1 cellular context compared by ENCODE assay signal in the genomic region with DNA sequence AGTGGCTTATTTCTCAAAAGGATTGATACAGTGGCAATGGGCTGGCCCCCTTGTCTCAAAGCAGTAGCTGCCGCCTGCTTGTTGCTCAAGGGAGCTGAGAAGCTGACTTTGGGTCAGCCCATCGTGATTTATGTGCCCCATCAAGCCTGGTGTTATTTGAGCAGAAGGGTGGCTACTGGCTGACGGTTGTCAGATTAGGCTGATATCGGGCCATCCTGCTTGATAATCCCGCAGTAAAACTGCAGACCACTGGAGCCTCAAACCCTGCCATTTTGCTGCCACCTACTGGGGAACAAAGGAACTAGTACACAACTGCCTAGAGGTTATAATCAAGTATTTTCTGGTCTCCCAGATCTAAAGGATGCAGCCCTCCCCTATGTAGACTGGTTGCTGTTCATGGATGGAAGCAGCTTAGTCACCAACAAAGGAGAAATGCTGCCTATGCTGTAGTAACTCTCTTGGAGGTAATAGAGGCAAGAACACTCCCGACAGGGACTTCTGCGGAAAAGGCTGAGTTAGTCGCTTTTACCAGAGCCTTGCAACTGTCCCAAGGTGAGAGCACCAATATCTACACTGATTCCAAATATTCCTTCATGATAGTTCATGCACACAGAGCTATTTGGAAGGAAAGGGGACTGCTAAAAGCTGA.
TF ChIP-seq lines count a peak whose summit lies in the region.

No MANE protein-coding gene starts in this region.

TF ChIP-seq in HepG2, 621 proteins besides CTCF, POLR2A, EP300 and RAD21 (continued from another document and continues in another):
- TF ChIP-seq, protein P1, sequence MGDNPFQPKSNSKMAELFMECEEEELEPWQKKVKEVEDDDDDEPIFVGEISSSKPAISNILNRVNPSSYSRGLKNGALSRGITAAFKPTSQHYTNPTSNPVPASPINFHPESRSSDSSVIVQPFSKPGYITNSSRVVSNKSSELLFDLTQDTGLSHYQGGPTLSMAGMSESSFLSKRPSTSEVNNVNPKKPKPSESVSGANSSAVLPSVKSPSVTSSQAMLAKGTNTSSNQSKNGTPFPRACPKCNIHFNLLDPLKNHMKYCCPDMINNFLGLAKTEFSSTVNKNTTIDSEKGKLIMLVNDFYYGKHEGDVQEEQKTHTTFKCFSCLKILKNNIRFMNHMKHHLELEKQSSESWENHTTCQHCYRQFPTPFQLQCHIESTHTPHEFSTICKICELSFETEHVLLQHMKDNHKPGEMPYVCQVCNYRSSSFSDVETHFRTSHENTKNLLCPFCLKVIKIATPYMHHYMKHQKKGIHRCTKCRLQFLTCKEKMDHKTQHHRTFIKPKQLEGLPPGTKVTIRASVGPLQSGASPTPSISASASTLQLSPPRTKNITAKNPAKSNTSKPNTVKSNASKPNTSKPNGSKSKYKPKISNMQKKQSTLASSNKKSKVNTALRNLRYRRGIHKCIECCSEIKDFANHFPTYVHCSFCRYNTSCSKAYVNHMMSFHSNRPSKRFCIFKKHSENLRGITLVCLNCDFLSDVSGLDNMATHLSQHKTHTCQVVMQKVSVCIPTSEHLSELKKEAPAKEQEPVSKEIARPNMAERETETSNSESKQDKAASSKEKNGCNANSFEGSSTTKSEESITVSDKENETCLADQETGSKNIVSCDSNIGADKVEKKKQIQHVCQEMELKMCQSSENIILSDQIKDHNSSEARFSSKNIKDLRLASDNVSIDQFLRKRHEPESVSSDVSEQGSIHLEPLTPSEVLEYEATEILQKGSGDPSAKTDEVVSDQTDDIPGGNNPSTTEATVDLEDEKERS (CRISPR knock-in tag; IDR thresholded peaks at IDR 0.05): 0 out of 2 replicates have a peak, but pooled peaks have one; percentile 38
- TF ChIP-seq GATAD1 (CRISPR knock-in tag; IDR thresholded peaks at IDR 0.05) (0 out of 2 replicates have a peak, but pooled peaks have one; percentile 25), PAWR (CRISPR knock-in tag; IDR thresholded peaks at IDR 0.05; ENCODE audit: borderline replicate concordance) (no peak), ZNF253 (CRISPR knock-in tag; IDR thresholded peaks at IDR 0.05; ENCODE audit: borderline replicate concordance) (no peak), POLR2G (IDR thresholded peaks at IDR 0.05; ENCODE audit: low read depth, low read length) (no peak), JUND (CRISPR knock-in tag; IDR thresholded peaks at IDR 0.05) (no peak), LCORL (IDR thresholded peaks at IDR 0.05) (no peak), LCORL (CRISPR knock-in tag; IDR thresholded peaks at IDR 0.05) (0 out of 2 replicates have a peak, but pooled peaks have one; percentile 38), SIX4 (CRISPR knock-in tag; IDR thresholded peaks at IDR 0.05) (no peak), MATR3 (CRISPR knock-in tag; IDR thresholded peaks at IDR 0.05) (no peak), PITX1 (CRISPR knock-in tag; IDR thresholded peaks at IDR 0.05) (peak; percentile 50; the same call in 1 of the 2 replicates), CREB1 (IDR thresholded peaks at IDR 0.05) (no peak), CREB1 (CRISPR knock-in tag; IDR thresholded peaks at IDR 0.05) (0 out of 2 replicates have a peak, but pooled peaks have one; percentile 25), MTF1 (CRISPR knock-in tag; IDR thresholded peaks at IDR 0.05) (no peak), TCF12 (IDR thresholded peaks at IDR 0.05) (no peak), TCF12 (CRISPR knock-in tag; IDR thresholded peaks at IDR 0.05) (no peak), ZNF24 (IDR thresholded peaks at IDR 0.05) (no peak), U2AF1 (optimal IDR thresholded peaks at IDR 0.05; ENCODE audit: low read depth, low read length) (no peak), TAF15 (IDR thresholded peaks at IDR 0.05; ENCODE audit: low read depth, low read length, poor library complexity, severe bottlenecking) (no peak), SOX5 (CRISPR knock-in tag; IDR thresholded peaks at IDR 0.05; ENCODE audit: borderline replicate concordance) (peak; percentile 17; the same call in 1 of the 2 replicates), SRSF1 (optimal IDR thresholded peaks at IDR 0.05; ENCODE audit: low read depth, low read length) (no peak), ZNF546 (CRISPR knock-in tag; conservative IDR thresholded peaks at IDR 0.05) (no peak), ZNF12 (CRISPR knock-in tag; IDR thresholded peaks at IDR 0.05) (no peak), CREM (IDR thresholded peaks at IDR 0.05) (no peak), CREM (CRISPR knock-in tag; IDR thresholded peaks at IDR 0.05) (no peak), STAG1 (CRISPR knock-in tag; IDR thresholded peaks at IDR 0.05) (peak; percentile 93), ZNF557 (CRISPR knock-in tag; IDR thresholded peaks at IDR 0.05) (no peak), ZNF616 (CRISPR knock-in tag; IDR thresholded peaks at IDR 0.05; ENCODE audit: low read depth) (no peak), MED8 (CRISPR knock-in tag; IDR thresholded peaks at IDR 0.05; ENCODE audit: insufficient replicate concordance) (no peak), ZNF569 (CRISPR knock-in tag; IDR thresholded peaks at IDR 0.05; ENCODE audit: borderline replicate concordance) (no peak), XRCC5 (optimal IDR thresholded peaks at IDR 0.05; ENCODE audit: low read length) (peak; percentile 47)
- TF ChIP-seq, protein P2, sequence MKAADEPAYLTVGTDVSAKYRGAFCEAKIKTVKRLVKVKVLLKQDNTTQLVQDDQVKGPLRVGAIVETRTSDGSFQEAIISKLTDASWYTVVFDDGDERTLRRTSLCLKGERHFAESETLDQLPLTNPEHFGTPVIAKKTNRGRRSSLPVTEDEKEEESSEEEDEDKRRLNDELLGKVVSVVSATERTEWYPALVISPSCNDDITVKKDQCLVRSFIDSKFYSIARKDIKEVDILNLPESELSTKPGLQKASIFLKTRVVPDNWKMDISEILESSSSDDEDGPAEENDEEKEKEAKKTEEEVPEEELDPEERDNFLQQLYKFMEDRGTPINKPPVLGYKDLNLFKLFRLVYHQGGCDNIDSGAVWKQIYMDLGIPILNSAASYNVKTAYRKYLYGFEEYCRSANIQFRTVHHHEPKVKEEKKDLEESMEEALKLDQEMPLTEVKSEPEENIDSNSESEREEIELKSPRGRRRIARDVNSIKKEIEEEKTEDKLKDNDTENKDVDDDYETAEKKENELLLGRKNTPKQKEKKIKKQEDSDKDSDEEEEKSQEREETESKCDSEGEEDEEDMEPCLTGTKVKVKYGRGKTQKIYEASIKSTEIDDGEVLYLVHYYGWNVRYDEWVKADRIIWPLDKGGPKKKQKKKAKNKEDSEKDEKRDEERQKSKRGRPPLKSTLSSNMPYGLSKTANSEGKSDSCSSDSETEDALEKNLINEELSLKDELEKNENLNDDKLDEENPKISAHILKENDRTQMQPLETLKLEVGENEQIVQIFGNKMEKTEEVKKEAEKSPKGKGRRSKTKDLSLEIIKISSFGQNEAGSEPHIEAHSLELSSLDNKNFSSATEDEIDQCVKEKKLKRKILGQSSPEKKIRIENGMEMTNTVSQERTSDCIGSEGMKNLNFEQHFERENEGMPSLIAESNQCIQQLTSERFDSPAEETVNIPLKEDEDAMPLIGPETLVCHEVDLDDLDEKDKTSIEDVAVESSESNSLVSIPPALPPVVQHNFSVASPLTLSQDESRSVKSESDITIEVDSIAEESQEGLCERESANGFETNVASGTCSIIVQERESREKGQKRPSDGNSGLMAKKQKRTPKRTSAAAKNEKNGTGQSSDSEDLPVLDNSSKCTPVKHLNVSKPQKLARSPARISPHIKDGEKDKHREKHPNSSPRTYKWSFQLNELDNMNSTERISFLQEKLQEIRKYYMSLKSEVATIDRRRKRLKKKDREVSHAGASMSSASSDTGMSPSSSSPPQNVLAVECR (CRISPR knock-in tag; IDR thresholded peaks at IDR 0.05; ENCODE audit: borderline replicate concordance): peak; percentile 24; the same call in 1 of the 2 replicates
- TF ChIP-seq, protein P3, sequence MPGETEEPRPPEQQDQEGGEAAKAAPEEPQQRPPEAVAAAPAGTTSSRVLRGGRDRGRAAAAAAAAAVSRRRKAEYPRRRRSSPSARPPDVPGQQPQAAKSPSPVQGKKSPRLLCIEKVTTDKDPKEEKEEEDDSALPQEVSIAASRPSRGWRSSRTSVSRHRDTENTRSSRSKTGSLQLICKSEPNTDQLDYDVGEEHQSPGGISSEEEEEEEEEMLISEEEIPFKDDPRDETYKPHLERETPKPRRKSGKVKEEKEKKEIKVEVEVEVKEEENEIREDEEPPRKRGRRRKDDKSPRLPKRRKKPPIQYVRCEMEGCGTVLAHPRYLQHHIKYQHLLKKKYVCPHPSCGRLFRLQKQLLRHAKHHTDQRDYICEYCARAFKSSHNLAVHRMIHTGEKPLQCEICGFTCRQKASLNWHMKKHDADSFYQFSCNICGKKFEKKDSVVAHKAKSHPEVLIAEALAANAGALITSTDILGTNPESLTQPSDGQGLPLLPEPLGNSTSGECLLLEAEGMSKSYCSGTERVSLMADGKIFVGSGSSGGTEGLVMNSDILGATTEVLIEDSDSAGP (CRISPR knock-in tag; IDR thresholded peaks at IDR 0.05; ENCODE audit: borderline replicate concordance): no peak
- TF ChIP-seq, protein P4, sequence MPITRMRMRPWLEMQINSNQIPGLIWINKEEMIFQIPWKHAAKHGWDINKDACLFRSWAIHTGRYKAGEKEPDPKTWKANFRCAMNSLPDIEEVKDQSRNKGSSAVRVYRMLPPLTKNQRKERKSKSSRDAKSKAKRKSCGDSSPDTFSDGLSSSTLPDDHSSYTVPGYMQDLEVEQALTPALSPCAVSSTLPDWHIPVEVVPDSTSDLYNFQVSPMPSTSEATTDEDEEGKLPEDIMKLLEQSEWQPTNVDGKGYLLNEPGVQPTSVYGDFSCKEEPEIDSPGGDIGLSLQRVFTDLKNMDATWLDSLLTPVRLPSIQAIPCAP (CRISPR knock-in tag; IDR thresholded peaks at IDR 0.05; ENCODE audit: low read depth): no peak
- TF ChIP-seq, protein P5, sequence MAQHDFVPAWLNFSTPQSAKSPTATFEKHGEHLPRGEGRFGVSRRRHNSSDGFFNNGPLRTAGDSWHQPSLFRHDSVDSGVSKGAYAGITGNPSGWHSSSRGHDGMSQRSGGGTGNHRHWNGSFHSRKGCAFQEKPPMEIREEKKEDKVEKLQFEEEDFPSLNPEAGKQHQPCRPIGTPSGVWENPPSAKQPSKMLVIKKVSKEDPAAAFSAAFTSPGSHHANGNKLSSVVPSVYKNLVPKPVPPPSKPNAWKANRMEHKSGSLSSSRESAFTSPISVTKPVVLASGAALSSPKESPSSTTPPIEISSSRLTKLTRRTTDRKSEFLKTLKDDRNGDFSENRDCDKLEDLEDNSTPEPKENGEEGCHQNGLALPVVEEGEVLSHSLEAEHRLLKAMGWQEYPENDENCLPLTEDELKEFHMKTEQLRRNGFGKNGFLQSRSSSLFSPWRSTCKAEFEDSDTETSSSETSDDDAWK (CRISPR knock-in tag; IDR thresholded peaks at IDR 0.05): no peak
- TF ChIP-seq, protein P6, sequence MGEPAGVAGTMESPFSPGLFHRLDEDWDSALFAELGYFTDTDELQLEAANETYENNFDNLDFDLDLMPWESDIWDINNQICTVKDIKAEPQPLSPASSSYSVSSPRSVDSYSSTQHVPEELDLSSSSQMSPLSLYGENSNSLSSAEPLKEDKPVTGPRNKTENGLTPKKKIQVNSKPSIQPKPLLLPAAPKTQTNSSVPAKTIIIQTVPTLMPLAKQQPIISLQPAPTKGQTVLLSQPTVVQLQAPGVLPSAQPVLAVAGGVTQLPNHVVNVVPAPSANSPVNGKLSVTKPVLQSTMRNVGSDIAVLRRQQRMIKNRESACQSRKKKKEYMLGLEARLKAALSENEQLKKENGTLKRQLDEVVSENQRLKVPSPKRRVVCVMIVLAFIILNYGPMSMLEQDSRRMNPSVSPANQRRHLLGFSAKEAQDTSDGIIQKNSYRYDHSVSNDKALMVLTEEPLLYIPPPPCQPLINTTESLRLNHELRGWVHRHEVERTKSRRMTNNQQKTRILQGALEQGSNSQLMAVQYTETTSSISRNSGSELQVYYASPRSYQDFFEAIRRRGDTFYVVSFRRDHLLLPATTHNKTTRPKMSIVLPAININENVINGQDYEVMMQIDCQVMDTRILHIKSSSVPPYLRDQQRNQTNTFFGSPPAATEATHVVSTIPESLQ (CRISPR knock-in tag; conservative IDR thresholded peaks at IDR 0.05): no peak
- TF ChIP-seq, protein P7, sequence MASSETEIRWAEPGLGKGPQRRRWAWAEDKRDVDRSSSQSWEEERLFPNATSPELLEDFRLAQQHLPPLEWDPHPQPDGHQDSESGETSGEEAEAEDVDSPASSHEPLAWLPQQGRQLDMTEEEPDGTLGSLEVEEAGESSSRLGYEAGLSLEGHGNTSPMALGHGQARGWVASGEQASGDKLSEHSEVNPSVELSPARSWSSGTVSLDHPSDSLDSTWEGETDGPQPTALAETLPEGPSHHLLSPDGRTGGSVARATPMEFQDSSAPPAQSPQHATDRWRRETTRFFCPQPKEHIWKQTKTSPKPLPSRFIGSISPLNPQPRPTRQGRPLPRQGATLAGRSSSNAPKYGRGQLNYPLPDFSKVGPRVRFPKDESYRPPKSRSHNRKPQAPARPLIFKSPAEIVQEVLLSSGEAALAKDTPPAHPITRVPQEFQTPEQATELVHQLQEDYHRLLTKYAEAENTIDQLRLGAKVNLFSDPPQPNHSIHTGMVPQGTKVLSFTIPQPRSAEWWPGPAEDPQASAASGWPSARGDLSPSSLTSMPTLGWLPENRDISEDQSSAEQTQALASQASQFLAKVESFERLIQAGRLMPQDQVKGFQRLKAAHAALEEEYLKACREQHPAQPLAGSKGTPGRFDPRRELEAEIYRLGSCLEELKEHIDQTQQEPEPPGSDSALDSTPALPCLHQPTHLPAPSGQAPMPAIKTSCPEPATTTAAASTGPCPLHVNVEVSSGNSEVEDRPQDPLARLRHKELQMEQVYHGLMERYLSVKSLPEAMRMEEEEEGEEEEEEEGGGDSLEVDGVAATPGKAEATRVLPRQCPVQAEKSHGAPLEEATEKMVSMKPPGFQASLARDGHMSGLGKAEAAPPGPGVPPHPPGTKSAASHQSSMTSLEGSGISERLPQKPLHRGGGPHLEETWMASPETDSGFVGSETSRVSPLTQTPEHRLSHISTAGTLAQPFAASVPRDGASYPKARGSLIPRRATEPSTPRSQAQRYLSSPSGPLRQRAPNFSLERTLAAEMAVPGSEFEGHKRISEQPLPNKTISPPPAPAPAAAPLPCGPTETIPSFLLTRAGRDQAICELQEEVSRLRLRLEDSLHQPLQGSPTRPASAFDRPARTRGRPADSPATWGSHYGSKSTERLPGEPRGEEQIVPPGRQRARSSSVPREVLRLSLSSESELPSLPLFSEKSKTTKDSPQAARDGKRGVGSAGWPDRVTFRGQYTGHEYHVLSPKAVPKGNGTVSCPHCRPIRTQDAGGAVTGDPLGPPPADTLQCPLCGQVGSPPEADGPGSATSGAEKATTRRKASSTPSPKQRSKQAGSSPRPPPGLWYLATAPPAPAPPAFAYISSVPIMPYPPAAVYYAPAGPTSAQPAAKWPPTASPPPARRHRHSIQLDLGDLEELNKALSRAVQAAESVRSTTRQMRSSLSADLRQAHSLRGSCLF (CRISPR knock-in tag; IDR thresholded peaks at IDR 0.05; ENCODE audit: borderline replicate concordance): no peak
